Comparison of ENCODE assay signal across 8 cellular contexts in genomic region chr3:53073553-53074365, GRCh38. TPM values are rescaled to one million over a fixed set of nuclear protein-coding genes. Genes with fewer than 3 reads are reported as not detected.
DNase-seq lines count a peak whose midpoint lies in the region; ATAC-seq, FAIRE-seq and TF ChIP-seq lines count a peak whose summit lies in the region.

No MANE protein-coding gene starts in this region.

- ATAC-seq in Right ventricle myocardium superior (ENCODE audit: poor library complexity) (no peak), Right ventricle myocardium inferior (no peak), aorta (ENCODE audit: low FRiP score) (no peak), GM19351 (IDR thresholded peaks at IDR 0.05; ENCODE audit: unreplicated experiment) (no peak)

- no peak for TF ChIP-seq CTCF in breast epithelium (IDR thresholded peaks at IDR 0.05)

- DNase-seq in Right ventricle myocardium superior, result peak; percentile 32
- DNase-seq in Right ventricle myocardium inferior (ENCODE audit: missing footprints), result no peak
- peak in 1 of 2 donors; percentile 46 for DNase-seq in breast epithelium (ENCODE audit: low spot score in 2 of 2)
- peak; percentile 87 for DNase-seq in mesenteric fat pad (ENCODE audit: low spot score)
- peak; percentile 46 to 61 for DNase-seq in aorta
- DNase-seq in frontal cortex (ENCODE audit: low spot score in 2 of 2), result no peak
- no peak for DNase-seq in substantia nigra (lab: John Stamatoyannopoulos, UW)

- intact Hi-C loops in Right ventricle myocardium superior (cut with DNase I) (loop anchor here (10.0 kb wide), 2 partner anchors 139 to 319 kb away; no protein-coding TSS in a partner anchor), Right ventricle myocardium inferior (cut with DNase I) (loop anchor here (2.0 to 5.0 kb wide), 2 partner anchors 221 to 331 kb away; no protein-coding TSS in a partner anchor), breast epithelium (cut with DNase I; ENCODE audit: low total_unique reads) (no loop called here), aorta (cut with DNase I) (loop anchor here (2.0 to 10.0 kb wide), 4 partner anchors 139 to 331 kb away; no protein-coding TSS in a partner anchor)

- H3K27me3 ChIP-seq in breast epithelium (no peaks in the 10 kb centered on the region), aorta (ENCODE audit: control insufficient read depth in 1 of 2, insufficient read depth in 2 of 2, low read length in 1 of 2) (no peaks in the 10 kb centered on the region)

- peak overlapping the region; percentile 72 to 83 for H3K27ac ChIP-seq in breast epithelium
- no peak overlapping the region for H3K27ac ChIP-seq in aorta (ENCODE audit: low read depth in 1 of 2, low read length in 2 of 2)
- H3K27ac ChIP-seq in substantia nigra (ENCODE audit: low read depth, low read length, poor library complexity, severe bottlenecking), result no peak overlapping the region

- H3K36me3 ChIP-seq in breast epithelium, result no peaks in the 10 kb centered on the region
- no peaks in the 10 kb centered on the region for H3K36me3 ChIP-seq in aorta (ENCODE audit: control insufficient read depth in 1 of 2, insufficient read depth in 2 of 2, low read length in 1 of 2)

- no peaks in the 10 kb centered on the region for H3K9me3 ChIP-seq in breast epithelium
- H3K9me3 ChIP-seq in aorta (ENCODE audit: control insufficient read depth, low read length), result no peaks in the 10 kb centered on the region

- H3K4me3 ChIP-seq in breast epithelium (peak overlapping the region; percentile 62 to 85 (median 82)), aorta (ENCODE audit: low read length in 2 of 2) (no peak overlapping the region)

- no peak for FAIRE-seq in frontal cortex (lab: Jason Lieb, UNC)

- no peak for TF ChIP-seq POLR2A in breast epithelium (IDR thresholded peaks at IDR 0.05)

- H3K4me1 ChIP-seq in breast epithelium (peaks cover 0 to 7% of the 10 kb centered on the region in 2 donors), aorta (ENCODE audit: control insufficient read depth in 1 of 2, insufficient read depth in 2 of 2, low read length in 2 of 2) (no peaks in the 10 kb centered on the region)

- WGBS in aorta, 2 donors, result 76 to 83% methylated on average over 17 of the region's 17 CpGs

RNA-seq across cellular contexts. Expression of gene SFMBT1, which starts 27.9 kb away (rescaled TPM):
- total RNA-seq in Right ventricle myocardium superior, result 15.7 TPM
- total RNA-seq in Right ventricle myocardium inferior, result 14.9 TPM
- 10 to 100 TPM; 17.9 to 35.1 (median 30.2) TPM for total RNA-seq in breast epithelium
- 8.9 TPM for total RNA-seq in mesenteric fat pad
- 10 to 100 TPM in 1 of 2 donors, 1 to 10 TPM in 1; 8.8 to 12.6 TPM for total RNA-seq in aorta
- polyA plus RNA-seq in aorta, result 1 to 10 TPM in 1 of 2 donors, under 1 TPM in 1; 0.75 to 2.0 TPM
- 22.8 TPM for total RNA-seq in frontal cortex

RNA-seq across cellular contexts. Expression of gene RFT1, which starts 56.5 kb away (rescaled TPM):
- 9.8 TPM for total RNA-seq in Right ventricle myocardium superior
- total RNA-seq in Right ventricle myocardium inferior, result 11.0 TPM
- 10 to 100 TPM in 2 of 3 donors, 1 to 10 TPM in 1; 9.5 to 11.7 (median 10.1) TPM for total RNA-seq in breast epithelium
- 19.1 TPM for total RNA-seq in mesenteric fat pad
- 10 to 100 TPM; 11.9 to 16.6 TPM for total RNA-seq in aorta
- polyA plus RNA-seq in aorta, result 1 to 10 TPM; 5.0 to 5.8 TPM
- total RNA-seq in frontal cortex, result 6.1 TPM

Comparison
In these comparisons a context has a peak if more than half of its experiments do, and no peak if none do; other contexts are left out.
1. DNase-seq: peak in Right ventricle myocardium superior (single experiment), mesenteric fat pad (single experiment) and aorta (2 of 2); none in Right ventricle myocardium inferior (single experiment), frontal cortex (0 of 2) and substantia nigra (0 of 49).
2. H3K27ac ChIP-seq: peak in breast epithelium (2 of 2); none in aorta (0 of 2) and substantia nigra (single experiment).
3. H3K4me3 ChIP-seq: peak in breast epithelium (3 of 3); none in aorta (0 of 2).